ENCODE assay signal across 14 cellular contexts in the genomic region with DNA sequence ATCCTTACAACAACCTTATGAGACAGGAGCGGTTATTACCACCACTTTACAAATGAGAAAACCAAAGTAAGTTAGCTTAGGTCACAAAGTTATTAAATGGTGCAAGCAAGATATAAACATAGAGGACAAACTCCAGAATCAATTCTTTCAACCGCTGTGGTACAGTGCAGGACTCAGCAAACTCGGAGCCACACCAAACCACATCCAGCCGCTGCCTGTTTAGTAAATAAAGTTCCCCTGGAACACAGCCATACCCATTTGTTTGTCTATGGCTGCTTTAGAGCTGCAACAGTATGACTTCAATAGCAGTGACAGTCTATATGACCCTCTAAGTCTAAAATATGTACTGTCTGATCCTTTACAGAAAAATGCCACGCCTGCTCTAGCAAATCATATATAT.
A peak's percentile ranks its signal among the peaks of the same experiment; 100 is the strongest.
DNase-seq lines count a peak whose midpoint lies in the region; ATAC-seq and TF ChIP-seq lines count a peak whose summit lies in the region.
"Had no signal": no experiment of that assay in that cellular context is flagged by ENCODE, and none has a peak within 500 bp of the region (broad histone marks: within the 10 kb centered on the region; RNA-seq: fewer than 3 reads in every experiment).

No MANE protein-coding gene starts in this region.

- H3K9me3 ChIP-seq in right lobe of liver, result no peaks in the 10 kb centered on the region

- TF ChIP-seq POLR2A in right lobe of liver (IDR thresholded peaks at IDR 0.05), result no peak

- DNase-seq in DMS153 (lab: John Stamatoyannopoulos, UW) (peak; percentile 20), DMS153 treated with DMSO at 0.1 percent for 48 hours (lab: John Stamatoyannopoulos, UW; ENCODE audit: unreplicated experiment) (no peak), NCI-H69 (lab: John Stamatoyannopoulos, UW) (peak; percentile 11), SW480 (ENCODE audit: low spot score) (peak; percentile 31), right lobe of liver (peak; percentile 57 to 69 (median 68)), DMS 273 treated with DMSO at 0.1 percent for 48 hours (lab: John Stamatoyannopoulos, UW) (no peak), SKM-1 (lab: John Stamatoyannopoulos, UW; ENCODE audit: unreplicated experiment) (no peak), activated gamma-delta T cell (lab: John Stamatoyannopoulos, UW) (no peak)
- DNase-seq: 8988T, COR-L47, DMS79 treated with DMSO at 0.1 percent for 48 hours, NCI-H1417, NCI-H2171 treated with DMSO at 0.1 percent for 48 hours, NCI-H524 treated with DMSO at 0.1 percent for 48 hours had no signal

- peak; percentile 86 to 95 (median 92) for ATAC-seq in right lobe of liver

- H3K4me1 ChIP-seq in right lobe of liver, result peaks cover 0 to 33% (median 10%) of the 10 kb centered on the region in 4 donors

- 35% methylated on average over 5 of the region's 5 CpGs for WGBS in right lobe of liver (ENCODE audit: insufficient coverage, low coverage, low lambda C conversion rate, missing lambda C conversion rate)

- intact Hi-C loops in right lobe of liver (cut with DNase I), result no loop called here

- no peak for TF ChIP-seq CTCF in right lobe of liver (IDR thresholded peaks at IDR 0.05)

- H3K4me3 ChIP-seq in right lobe of liver, result no peak overlapping the region

- H3K27me3 ChIP-seq in right lobe of liver, result no peaks in the 10 kb centered on the region

- peak overlapping the region in 1 of 3 donors; percentile 29 for H3K27ac ChIP-seq in right lobe of liver

- H3K36me3 ChIP-seq in right lobe of liver, result no peaks in the 10 kb centered on the region

Comparison
In these comparisons a context has a peak if more than half of its experiments do, and no peak if none do; other contexts are left out.
1. DNase-seq: peak in DMS153 (single experiment), NCI-H69 (single experiment), SW480 (single experiment) and right lobe of liver (3 of 3); none in DMS153 treated with DMSO at 0.1 percent for 48 hours (single experiment), DMS 273 treated with DMSO at 0.1 percent for 48 hours (single experiment), SKM-1 (single experiment) and activated gamma-delta T cell (single experiment).